In the genomic region with DNA sequence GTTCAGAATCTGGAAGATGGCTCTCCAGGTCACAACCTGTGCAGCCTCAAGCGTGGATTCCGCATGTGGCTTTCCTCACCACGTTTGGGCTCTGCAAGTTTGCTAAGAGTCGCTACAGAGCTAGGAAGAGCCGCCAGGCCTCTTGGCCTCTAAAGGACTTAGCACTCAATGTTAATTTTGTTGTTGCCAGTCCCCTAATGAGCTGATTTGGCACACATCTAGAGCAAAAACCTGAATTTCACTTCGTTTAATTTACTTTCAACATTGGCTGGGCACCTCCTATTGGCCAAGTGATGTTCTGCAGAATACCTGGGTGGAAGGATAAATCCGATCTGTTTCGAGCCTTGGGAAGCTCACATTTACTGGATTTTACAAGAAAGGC, we compare ENCODE assay signal across 11 cellular contexts.
DNase-seq lines count a peak whose midpoint lies in the region; ATAC-seq and TF ChIP-seq lines count a peak whose summit lies in the region.
"Had no signal": no experiment of that assay in that cellular context is flagged by ENCODE, and none has a peak within 500 bp of the region (broad histone marks: within the 10 kb centered on the region; RNA-seq: fewer than 3 reads in every experiment).

No MANE protein-coding gene starts in this region.

- H3K27me3 ChIP-seq in colonic mucosa, result peaks cover 29% of the 10 kb centered on the region

- H3K9me3 Mint-ChIP-seq in progenitor cell of endocrine pancreas (ENCODE audit: low read depth), result no peaks in the 10 kb centered on the region
- H3K9me3 Mint-ChIP-seq: activated naive CD8-positive, alpha-beta T cell treated with anti-CD3 and anti-CD28 coated beads, Interleukin-2, amount 50 U/mL, for 24 hours had no signal

- H3K27ac Mint-ChIP-seq in progenitor cell of endocrine pancreas, result no peak overlapping the region
- H3K27ac Mint-ChIP-seq: activated naive CD8-positive, alpha-beta T cell treated with anti-CD3 and anti-CD28 coated beads, Interleukin-2, amount 50 U/mL, for 24 hours had no signal

- H3K36me3 ChIP-seq in colonic mucosa, result no peaks in the 10 kb centered on the region

- peaks cover 61% of the 10 kb centered on the region for H3K27me3 Mint-ChIP-seq in progenitor cell of endocrine pancreas

- H3K4me3 Mint-ChIP-seq in progenitor cell of endocrine pancreas (ENCODE audit: low read depth), result peak overlapping the region; percentile 26

- no peak for ATAC-seq in HG03097 (IDR thresholded peaks at IDR 0.05; ENCODE audit: low FRiP score, unreplicated experiment)
- ATAC-seq in HG03521 (IDR thresholded peaks at IDR 0.05; ENCODE audit: unreplicated experiment), result no peak
- ATAC-seq: activated naive CD8-positive, alpha-beta T cell treated with anti-CD3 and anti-CD28 coated beads, Interleukin-2, amount 50 U/mL, for 24 hours; naive thymus-derived CD8-positive, alpha-beta T cell had no signal

- no peak overlapping the region for H3K9ac ChIP-seq in colonic mucosa (ENCODE audit: low read depth in 2 of 2, low read length in 2 of 2)

- no peak overlapping the region for H3K27ac ChIP-seq in colonic mucosa

- TF ChIP-seq CTCF in LNCaP clone FGC (IDR thresholded peaks at IDR 0.05; ENCODE audit: control insufficient read depth, extremely low read depth, insufficient read depth), result peak; percentile 61
- no peak for TF ChIP-seq CTCF in colonic mucosa (IDR thresholded peaks at IDR 0.05)
- peak; percentile 50 for TF ChIP-seq CTCF in progenitor cell of endocrine pancreas (IDR thresholded peaks at IDR 0.05; ENCODE audit: unreplicated experiment)

- DNase-seq in DMS79 treated with DMSO at 0.1 percent for 48 hours (lab: John Stamatoyannopoulos, UW) (peak; percentile 20), DMS79 (lab: John Stamatoyannopoulos, UW) (no peak), LNCaP clone FGC (ENCODE audit: low read depth) (no peak), colonic mucosa (peak; percentile 9), progenitor cell of endocrine pancreas (ENCODE audit: low spot score, unreplicated experiment) (no peak), SK-N-DZ (ENCODE audit: low spot score) (no peak)
- DNase-seq: activated naive CD8-positive, alpha-beta T cell treated with anti-CD3 and anti-CD28 coated beads, Interleukin-2, amount 50 U/mL, for 24 hours; NCI-H187 had no signal

- H3K4me1 Mint-ChIP-seq in progenitor cell of endocrine pancreas (ENCODE audit: low read depth), result peaks cover 6% of the 10 kb centered on the region

- H3K9me3 ChIP-seq in colonic mucosa, result no peaks in the 10 kb centered on the region

- H3K36me3 Mint-ChIP-seq in progenitor cell of endocrine pancreas (ENCODE audit: insufficient read depth), result no peaks in the 10 kb centered on the region
- H3K36me3 Mint-ChIP-seq: naive thymus-derived CD8-positive, alpha-beta T cell had no signal

- no peaks in the 10 kb centered on the region for H3K4me1 ChIP-seq in colonic mucosa

- no peak overlapping the region for H3K4me3 ChIP-seq in LNCaP clone FGC (ENCODE audit: low read depth, low read length)
- H3K4me3 ChIP-seq in colonic mucosa, result no peak overlapping the region

- intact Hi-C loops in colonic mucosa (cut with DNase I), result no loop called here

Comparison
In these comparisons a context has a peak if more than half of its experiments do, and no peak if none do; other contexts are left out.
1. DNase-seq: peak in DMS79 treated with DMSO at 0.1 percent for 48 hours (single experiment) and colonic mucosa (single experiment); none in DMS79 (single experiment), LNCaP clone FGC (single experiment), progenitor cell of endocrine pancreas (single experiment) and SK-N-DZ (single experiment).